Comparison of ENCODE assay signal across 19 cellular contexts in genomic region chr5:138656916-138657315, GRCh38.
"Had no signal": no experiment of that assay in that cellular context is flagged by ENCODE, and none has a peak within 500 bp of the region (broad histone marks: within the 10 kb centered on the region; RNA-seq: fewer than 3 reads in every experiment).

No MANE protein-coding gene starts in this region.

- H3K36me3 Mint-ChIP-seq: mesothelial cell of epicardium had no signal

- H3K27ac ChIP-seq: cardiac muscle cell, colonic mucosa, lower lobe of right lung, skin epidermis, testis had no signal

- H3K27ac Mint-ChIP-seq: activated CD4-positive, alpha-beta T cell treated with anti-CD3 and anti-CD28 coated beads, Interleukin-2, amount 10 ng/mL, durations not matched to agents 7 days and 5 days; activated naive CD4-positive, alpha-beta T cell treated with anti-CD3 and anti-CD28 coated beads, Interleukin-2, amount 50 U/mL, for 72 hours; immature natural killer cell; mesothelial cell of epicardium; stimulated activated naive CD8-positive, alpha-beta T cell treated with anti-CD3 and anti-CD28 coated beads, Interleukin-15, Interleukin-2, amounts not matched to agents 100 ng/mL and 50 ng/mL, for 24 hours had no signal

- H3K9me3 Mint-ChIP-seq: activated CD4-positive, alpha-beta T cell treated with anti-CD3 and anti-CD28 coated beads, Interleukin-2, amount 10 ng/mL, durations not matched to agents 7 days and 5 days; mesothelial cell of epicardium; nephron; stimulated activated naive CD8-positive, alpha-beta T cell treated with anti-CD3 and anti-CD28 coated beads, Interleukin-15, Interleukin-2, amounts not matched to agents 100 ng/mL and 50 ng/mL, for 24 hours had no signal

- H3K4me3 Mint-ChIP-seq: activated CD4-positive, alpha-beta T cell treated with anti-CD3 and anti-CD28 coated beads, Interleukin-2, amount 10 ng/mL, durations not matched to agents 7 days and 5 days; activated T-cell treated with anti-CD3 and anti-CD28 coated beads, Interleukin-2, amount 50 U/mL, for 4 hours; immature natural killer cell; mesothelial cell of epicardium; nephron; stimulated activated naive CD8-positive, alpha-beta T cell treated with anti-CD3 and anti-CD28 coated beads, Interleukin-15, Interleukin-2, amounts not matched to agents 100 ng/mL and 50 ng/mL, for 24 hours had no signal

- ATAC-seq: activated naive CD4-positive, alpha-beta T cell treated with anti-CD3 and anti-CD28 coated beads, Interleukin-2, amount 50 U/mL, for 72 hours; activated T-cell treated with anti-CD3 and anti-CD28 coated beads, Interleukin-2, amount 50 U/mL, for 4 hours; gastroesophageal sphincter; lower lobe of right lung had no signal

- DNase-seq: activated CD4-positive, alpha-beta T cell treated with anti-CD3 and anti-CD28 coated beads, Interleukin-2, amount 10 ng/mL, durations not matched to agents 7 days and 5 days; activated CD4-positive, CD25-positive, alpha-beta regulatory T cell; activated CD8-positive, alpha-beta memory T cell treated with anti-CD3 and anti-CD28 coated beads, Interleukin-2, amount 50 U/mL, for 4 hours; activated T-cell treated with anti-CD3 and anti-CD28 coated beads, Interleukin-2, amount 50 U/mL, for 4 hours; amniotic stem cell; colonic mucosa; immature natural killer cell; lower lobe of right lung; retina; T1000; testis; upper lobe of left lung had no signal

- H3K27me3 ChIP-seq: cardiac muscle cell, colonic mucosa, gastroesophageal sphincter, testis, upper lobe of left lung had no signal

- H3K9me3 ChIP-seq: colonic mucosa, gastroesophageal sphincter, lower lobe of right lung, testis, upper lobe of left lung had no signal

- H3K4me3 ChIP-seq: cardiac muscle cell, colonic mucosa, gastroesophageal sphincter, lower lobe of right lung, skin epidermis, testis, upper lobe of left lung had no signal

- H3K36me3 ChIP-seq: cardiac muscle cell, colonic mucosa, gastroesophageal sphincter, lower lobe of right lung, upper lobe of left lung had no signal

- H3K4me1 ChIP-seq: colonic mucosa, gastroesophageal sphincter, testis had no signal
